9 cellular contexts compared by ENCODE assay signal in the genomic region with DNA sequence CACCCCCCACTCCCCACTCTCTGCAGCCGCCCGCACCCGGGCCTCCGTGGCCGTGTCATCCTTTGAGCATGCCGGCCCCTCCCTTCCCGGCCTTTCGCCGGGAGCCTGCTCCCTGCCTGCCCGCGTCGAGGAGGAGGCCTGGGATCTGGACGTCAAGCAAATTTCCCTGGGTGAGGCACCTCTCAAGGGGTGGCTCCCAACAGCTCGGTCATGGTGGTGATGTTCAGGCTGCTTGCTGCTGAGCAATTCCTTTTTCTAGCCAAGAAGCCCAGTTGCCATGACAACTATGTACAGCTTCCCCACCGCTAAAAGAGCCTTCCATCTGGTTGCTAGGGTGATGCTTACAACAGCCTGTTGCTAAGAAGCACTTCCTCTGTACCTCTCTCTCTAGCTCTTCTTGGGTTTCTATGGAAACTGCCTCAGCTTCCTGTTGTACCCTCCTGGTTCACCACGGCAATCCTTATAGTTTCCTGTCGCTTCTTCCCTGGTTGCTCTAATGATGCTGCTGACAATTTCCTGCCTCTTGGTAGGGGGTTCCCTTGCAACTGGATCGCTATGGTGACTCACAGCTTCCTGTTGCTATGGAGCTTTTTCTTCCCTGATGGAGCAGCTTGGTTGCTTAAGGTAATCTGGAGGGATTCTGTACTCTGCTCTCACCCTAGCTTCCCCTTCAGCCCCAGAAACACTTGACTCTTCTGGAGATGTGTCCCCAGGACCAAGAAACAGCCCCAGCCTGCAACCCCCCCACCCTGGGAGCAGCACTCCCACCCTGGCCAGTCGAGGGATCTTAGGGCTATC. TPM values are rescaled to one million over a fixed set of nuclear protein-coding genes. Genes with fewer than 3 reads are reported as not detected.
DNase-seq lines count a peak whose midpoint lies in the region; ATAC-seq and TF ChIP-seq lines count a peak whose summit lies in the region.
"Had no signal": no experiment of that assay in that cellular context is flagged by ENCODE, and none has a peak within 500 bp of the region (broad histone marks: within the 10 kb centered on the region; RNA-seq: fewer than 3 reads in every experiment).

No MANE protein-coding gene starts in this region.

- TF ChIP-seq POLR2A in spleen (IDR thresholded peaks at IDR 0.05) = peak in 1 of 3 donors; percentile 94

- H3K4me1 ChIP-seq in RWPE2 (ENCODE audit: insufficient read depth, poor library complexity, severe bottlenecking) = no peaks in the 10 kb centered on the region
- no peaks in the 10 kb centered on the region for H3K4me1 ChIP-seq in hepatocyte (ENCODE audit: insufficient read depth)
- peaks cover 7 to 82% (median 51%) of the 10 kb centered on the region in 6 donors for H3K4me1 ChIP-seq in spleen

- H3K27me3 ChIP-seq in RWPE2 (ENCODE audit: insufficient read depth, poor library complexity, severe bottlenecking) (no peaks in the 10 kb centered on the region), hepatocyte (no peaks in the 10 kb centered on the region), spleen (replicated peaks in 1 of 7) (no peaks in the 10 kb centered on the region)

- no peak overlapping the region for H3K27ac ChIP-seq in RWPE2 (ENCODE audit: poor library complexity, severe bottlenecking)
- no peak overlapping the region for H3K27ac ChIP-seq in hepatocyte
- H3K27ac ChIP-seq in spleen = peak overlapping the region in 7 of 8 donors; percentile 15 to 89 (median 61)
- H3K27ac ChIP-seq: C4-2B had no signal

- H3K4me2 ChIP-seq in hepatocyte = no peak overlapping the region

- DNase-seq in NCI-H1436 (lab: John Stamatoyannopoulos, UW) (peak; percentile 36), NCI-H1436 treated with DMSO at 0.1 percent for 48 hours (lab: John Stamatoyannopoulos, UW) (no peak), RWPE2 (ENCODE audit: low spot score) (no peak), astrocyte of the cerebellum (ENCODE audit: low read depth) (peak; percentile 91), hepatocyte (ENCODE audit: low spot score) (peak; percentile 62), spleen (peak; percentile 85)

- in situ Hi-C loops in astrocyte of the cerebellum (cut with HindIII; ENCODE audit: low sequenced_read_pairs) = no loop called here

- no peaks in the 10 kb centered on the region for H3K9me3 ChIP-seq in RWPE2 (ENCODE audit: severe bottlenecking)
- H3K9me3 ChIP-seq in hepatocyte (ENCODE audit: low read depth) = no peaks in the 10 kb centered on the region
- no peaks in the 10 kb centered on the region for H3K9me3 ChIP-seq in spleen

- peaks cover 33% of the 10 kb centered on the region for H3K36me3 ChIP-seq in RWPE2 (ENCODE audit: low read depth)
- no peaks in the 10 kb centered on the region for H3K36me3 ChIP-seq in hepatocyte (replicated peaks; ENCODE audit: insufficient read depth, low read depth)
- H3K36me3 ChIP-seq in spleen = peaks cover 0 to 99% (median 15%) of the 10 kb centered on the region in 6 donors

- no peak overlapping the region for H2AFZ ChIP-seq in hepatocyte

- peak; percentile 80 for ATAC-seq in HG03354 (IDR thresholded peaks at IDR 0.05; ENCODE audit: poor library complexity, severe bottlenecking, unreplicated experiment)
- ATAC-seq in RWPE2 (ENCODE audit: low read depth) = peak; percentile 63
- ATAC-seq in GM19324 (IDR thresholded peaks at IDR 0.05; ENCODE audit: low FRiP score, unreplicated experiment) = no peak

- H3K4me3 ChIP-seq in RWPE2 (ENCODE audit: severe bottlenecking) (no peak overlapping the region), astrocyte of the cerebellum (ENCODE audit: low read depth, low read length) (no peak overlapping the region), hepatocyte (no peak overlapping the region), spleen (peak overlapping the region in 3 of 8 donors; percentile 25 to 50 (median 28))

- H4K20me1 ChIP-seq in hepatocyte (ENCODE audit: insufficient read depth, poor library complexity, severe bottlenecking) = no peaks in the 10 kb centered on the region

- intact Hi-C loops in spleen (cut with DNase I; ENCODE audit: low total_unique reads) = no loop called here

- TF ChIP-seq CTCF in RWPE2 (IDR thresholded peaks at IDR 0.05; ENCODE audit: poor library complexity, severe bottlenecking) = no peak
- TF ChIP-seq CTCF in astrocyte of the cerebellum (IDR thresholded peaks at IDR 0.05; ENCODE audit: low read depth, low read length, missing control alignments) = no peak
- no peak for TF ChIP-seq CTCF in hepatocyte (IDR thresholded peaks at IDR 0.05; ENCODE audit: poor library complexity)
- TF ChIP-seq CTCF in spleen (IDR thresholded peaks at IDR 0.05 in 8 of 11, conservative IDR thresholded peaks at IDR 0.05 in 3 of 11) = peak in 1 of 11 experiments; percentile 21

- H3K9me2 ChIP-seq in hepatocyte (replicated peaks; ENCODE audit: insufficient read depth) = no peaks in the 10 kb centered on the region

- WGBS in hepatocyte (ENCODE audit: low lambda C conversion rate, missing lambda C conversion rate) = 69% methylated on average over 19 of the region's 19 CpGs
- 22 to 58% (median 53%) methylated on average over 8 to 19 of the region's 19 CpGs for WGBS in spleen, 5 donors

- peaks cover 5% of the 10 kb centered on the region for H3K79me2 ChIP-seq in hepatocyte

RNA-seq across cellular contexts. Expression of gene ZNF219, which starts 11.0 kb away (rescaled TPM):
- total RNA-seq in hepatocyte (29.5 and 52.8 TPM in 2 replicates), spleen (10 to 100 TPM; 10.7 to 26.7 (median 16.6) TPM)
- polyA plus RNA-seq in hepatocyte (24.4 and 25.1 TPM in 2 replicates), spleen (10 to 100 TPM in 1 of 3 donors, 1 to 10 TPM in 2; 5.5 to 11.8 (median 5.5) TPM)

RNA-seq across cellular contexts. Expression of gene TMEM253, which starts 13.4 kb away (rescaled TPM):
- total RNA-seq in hepatocyte (1.9 and 4.9 TPM in 2 replicates), spleen (1 to 10 TPM in 1 of 7 donors, under 1 TPM in 1, not detected in 5; 0.57 to 1.5 TPM)
- polyA plus RNA-seq in hepatocyte (5.4 and 7.8 TPM in 2 replicates), spleen (under 1 TPM; 0.11 to 0.29 (median 0.15) TPM)

RNA-seq across cellular contexts. Expression of gene ARHGEF40, which starts 17.4 kb away (rescaled TPM):
- 36.0 and 53.7 TPM in 2 replicates for total RNA-seq in hepatocyte
- 36.7 and 38.1 TPM in 2 replicates for polyA plus RNA-seq in hepatocyte
- 100 to 1,000 TPM in 4 of 7 donors, 10 to 100 TPM in 3; 57.0 to 151 (median 102) TPM for total RNA-seq in spleen
- 10 to 100 TPM in 2 of 3 donors, 1 to 10 TPM in 1; 9.8 to 47.1 (median 17.7) TPM for polyA plus RNA-seq in spleen

RNA-seq across cellular contexts. Expression of gene RNASE8, which starts 29.9 kb away (rescaled TPM):
- total RNA-seq in hepatocyte = not detected in 2 replicates
- polyA plus RNA-seq in hepatocyte = not detected in 2 replicates
- not detected for total RNA-seq in spleen
- not detected for polyA plus RNA-seq in spleen

RNA-seq across cellular contexts. Expression of gene RNASE7, which starts 45.3 kb away (rescaled TPM):
- total RNA-seq in hepatocyte (not detected in 2 replicates), spleen (not detected)
- polyA plus RNA-seq in hepatocyte (not detected in 2 replicates), spleen (not detected)

Comparison
In these comparisons a context has a peak if more than half of its experiments do, and no peak if none do; other contexts are left out.
1. DNase-seq: peak in NCI-H1436 (single experiment), astrocyte of the cerebellum (single experiment), hepatocyte (single experiment) and spleen (single experiment); none in NCI-H1436 treated with DMSO at 0.1 percent for 48 hours (single experiment) and RWPE2 (single experiment).
2. H3K27ac ChIP-seq: peak in spleen (7 of 8); none in RWPE2 (single experiment) and hepatocyte (single experiment).